ENCODE assay signal across 21 cellular contexts in the genomic region with DNA sequence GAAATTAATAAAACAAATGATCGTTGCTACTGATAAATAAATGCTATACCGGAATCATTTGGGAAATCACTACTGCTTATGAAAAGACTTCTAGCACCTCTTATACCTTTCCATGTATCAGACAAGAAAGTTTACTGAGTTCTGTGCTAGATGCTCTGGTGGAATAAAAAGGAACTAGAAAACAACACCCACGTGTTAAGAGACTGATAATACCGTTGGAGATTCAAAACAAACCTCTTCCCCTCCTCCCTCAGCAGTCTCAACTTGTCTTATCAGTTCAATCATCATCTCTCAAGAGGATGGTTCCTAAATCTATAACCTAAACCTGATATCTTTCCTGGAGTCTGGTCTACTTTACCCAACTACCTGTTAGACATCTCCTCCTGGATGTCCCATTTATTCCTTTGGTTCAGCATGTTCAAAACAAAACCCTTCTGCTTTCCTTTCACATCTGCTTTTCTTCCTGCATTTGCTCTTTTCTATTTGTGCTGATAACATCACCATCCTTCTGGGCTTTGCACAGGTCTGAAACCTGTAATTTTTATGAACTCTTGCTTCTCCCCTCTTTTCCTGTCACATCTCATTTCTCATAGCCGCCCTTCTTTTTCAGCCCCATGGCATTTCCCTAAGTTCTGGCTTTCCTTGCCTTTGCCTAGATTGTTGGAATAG.
DNase-seq lines count a peak whose midpoint lies in the region; ATAC-seq and TF ChIP-seq lines count a peak whose summit lies in the region.
"Had no signal": no experiment of that assay in that cellular context is flagged by ENCODE, and none has a peak within 500 bp of the region (broad histone marks: within the 10 kb centered on the region; RNA-seq: fewer than 3 reads in every experiment).

No MANE protein-coding gene starts in this region.

- CTCF ChIA-PET in activated CD4-positive, alpha-beta memory T cell treated with anti-CD3 and anti-CD28 coated beads, Interleukin-2, amount 10 ng/mL, durations not matched to agents 7 days and 5 days (lab: Charles Lee): no interaction called here

- peaks cover 6% of the 10 kb centered on the region for H3K27me3 Mint-ChIP-seq in activated CD4-positive, alpha-beta memory T cell treated with anti-CD3 and anti-CD28 coated beads, Interleukin-2, amount 10 ng/mL, durations not matched to agents 7 days and 5 days

- no peak overlapping the region for H3K4me3 Mint-ChIP-seq in activated CD4-positive, alpha-beta memory T cell treated with anti-CD3 and anti-CD28 coated beads, Interleukin-2, amount 10 ng/mL, durations not matched to agents 7 days and 5 days
- H3K4me3 Mint-ChIP-seq: T-cell had no signal

- H3K4me1 ChIP-seq in HAP-1 (peaks cover 9% of the 10 kb centered on the region), transverse colon (no peaks in the 10 kb centered on the region)
- H3K4me1 ChIP-seq: colonic mucosa, spleen, upper lobe of left lung had no signal

- H3K36me3 ChIP-seq in HAP-1 (replicated peaks): no peaks in the 10 kb centered on the region
- no peaks in the 10 kb centered on the region for H3K36me3 ChIP-seq in transverse colon
- H3K36me3 ChIP-seq: brain microvascular endothelial cell, colonic mucosa, spleen, upper lobe of left lung had no signal

- no peaks in the 10 kb centered on the region for H3K4me1 Mint-ChIP-seq in activated CD4-positive, alpha-beta memory T cell treated with anti-CD3 and anti-CD28 coated beads, Interleukin-2, amount 10 ng/mL, durations not matched to agents 7 days and 5 days

- TF ChIP-seq CTCF in transverse colon (IDR thresholded peaks at IDR 0.05): no peak

- no peak overlapping the region for H3K27ac Mint-ChIP-seq in activated CD4-positive, alpha-beta memory T cell treated with anti-CD3 and anti-CD28 coated beads, Interleukin-2, amount 10 ng/mL, durations not matched to agents 7 days and 5 days
- H3K27ac Mint-ChIP-seq: T-cell had no signal

- no peak for DNase-seq in HAP-1 (ENCODE audit: low spot score in 2 of 2)
- no peak for DNase-seq in posterior vena cava (ENCODE audit: low spot score)
- DNase-seq in activated CD4-positive, alpha-beta memory T cell treated with anti-CD3 and anti-CD28 coated beads, Interleukin-2, amount 10 ng/mL, durations not matched to agents 7 days and 5 days: no peak
- no peak for DNase-seq in transverse colon
- DNase-seq: activated effector memory CD4-positive, alpha-beta T cell treated with Interleukin-2 at 50 U/mL for 16 hours; brain microvascular endothelial cell; colonic mucosa; DMS79 treated with DMSO at 0.1 percent for 48 hours; kidney glomerular epithelial cell; NCI-H1694 treated with DMSO at 0.1 percent for 48 hours; NCI-H446; occipital lobe; SIG-M5; spleen; T-cell; upper lobe of left lung had no signal

- no peak overlapping the region for H3K27ac ChIP-seq in transverse colon
- H3K27ac ChIP-seq: brain microvascular endothelial cell, colonic mucosa, HL-60, spleen, upper lobe of left lung had no signal

- no peaks in the 10 kb centered on the region for H3K9me3 Mint-ChIP-seq in activated CD4-positive, alpha-beta memory T cell treated with anti-CD3 and anti-CD28 coated beads, Interleukin-2, amount 10 ng/mL, durations not matched to agents 7 days and 5 days
- H3K9me3 Mint-ChIP-seq: T-cell had no signal

- no peak for TF ChIP-seq POLR2A in transverse colon (IDR thresholded peaks at IDR 0.05)

- POLR2A ChIA-PET in activated CD4-positive, alpha-beta memory T cell treated with anti-CD3 and anti-CD28 coated beads, Interleukin-2, amount 10 ng/mL, durations not matched to agents 7 days and 5 days (lab: Charles Lee): no interaction called here

- no peaks in the 10 kb centered on the region for H3K36me3 Mint-ChIP-seq in activated CD4-positive, alpha-beta memory T cell treated with anti-CD3 and anti-CD28 coated beads, Interleukin-2, amount 10 ng/mL, durations not matched to agents 7 days and 5 days (ENCODE audit: low read depth)
- H3K36me3 Mint-ChIP-seq: T-cell had no signal

- 59 to 71% methylated on average over 5 of the region's 5 CpGs for WGBS in transverse colon (ENCODE audit: low coverage in 1 of 2), 2 donors

- intact Hi-C loops in posterior vena cava (cut with DNase I) (no loop called here), transverse colon (cut with DNase I; ENCODE audit: low total_unique reads) (no loop called here)

- TF ChIP-seq EP300 in transverse colon (IDR thresholded peaks at IDR 0.05; ENCODE audit: low read depth): no peak

- H3K9me3 ChIP-seq in HAP-1 (no peaks in the 10 kb centered on the region), transverse colon (no peaks in the 10 kb centered on the region)
- H3K9me3 ChIP-seq: colonic mucosa, spleen, upper lobe of left lung had no signal

- H3K27me3 ChIP-seq in HAP-1 (ENCODE audit: low read depth) (no peaks in the 10 kb centered on the region), transverse colon (no peaks in the 10 kb centered on the region)
- H3K27me3 ChIP-seq: brain microvascular endothelial cell, colonic mucosa, spleen, upper lobe of left lung had no signal

- H3K4me3 ChIP-seq in HAP-1 (no peak overlapping the region), transverse colon (no peak overlapping the region)
- H3K4me3 ChIP-seq: colonic mucosa, spleen, upper lobe of left lung had no signal

- in situ Hi-C loops in HAP-1 (cut with MboI; ENCODE audit: low sequenced_read_pairs): no loop called here
- in situ Hi-C loops in transverse colon (cut with MboI; ENCODE audit: low pct_ligation_motif_present in 1 of 4, low pct_unique_long_range_greater_than_20kb in 1 of 4, low sequenced_read_pairs in 3 of 4): no loop called here

- ATAC-seq in GM19035 (IDR thresholded peaks at IDR 0.05; ENCODE audit: unreplicated experiment) (peak; percentile 59), HG02759 (IDR thresholded peaks at IDR 0.05; ENCODE audit: unreplicated experiment) (peak; percentile 55), HG03520 (IDR thresholded peaks at IDR 0.05; ENCODE audit: unreplicated experiment) (peak; percentile 66)
- ATAC-seq: HCT116, T-cell had no signal
